Comparison of ENCODE assay signal across 24 cellular contexts in genomic region chr17:72021417-72022041, GRCh38.
DNase-seq lines count a peak whose midpoint lies in the region; ATAC-seq and TF ChIP-seq lines count a peak whose summit lies in the region.
"Had no signal": no experiment of that assay in that cellular context is flagged by ENCODE, and none has a peak within 500 bp of the region (broad histone marks: within the 10 kb centered on the region; RNA-seq: fewer than 3 reads in every experiment).

No MANE protein-coding gene starts in this region.

- no peak overlapping the region for H3K27ac ChIP-seq in spleen
- H3K27ac ChIP-seq: gastroesophageal sphincter, SJSA1 had no signal

- peaks cover 0 to 2% (median 0%) of the 10 kb centered on the region in 8 donors for H3K9me3 ChIP-seq in spleen
- H3K9me3 ChIP-seq: gastroesophageal sphincter, MG63, SJSA1 had no signal

- no peaks in the 10 kb centered on the region for H3K36me3 ChIP-seq in spleen
- H3K36me3 ChIP-seq: gastroesophageal sphincter, MG63, SJSA1 had no signal

- no peaks in the 10 kb centered on the region for H3K4me1 ChIP-seq in spleen
- H3K4me1 ChIP-seq: gastroesophageal sphincter, SJSA1 had no signal

- no peak for TF ChIP-seq CTCF in spleen (IDR thresholded peaks at IDR 0.05 in 8 of 11, conservative IDR thresholded peaks at IDR 0.05 in 3 of 11)

- TF ChIP-seq POLR2A in Raji (IDR thresholded peaks at IDR 0.05; ENCODE audit: insufficient read depth, low read depth, low read length) (peak; percentile 35; the same call in 1 of the 2 replicates), spleen (IDR thresholded peaks at IDR 0.05) (no peak)

- intact Hi-C loops in spleen (cut with DNase I; ENCODE audit: low total_unique reads): no loop called here

- peaks cover 0 to 10% (median 0%) of the 10 kb centered on the region in 7 donors for H3K27me3 ChIP-seq in spleen (replicated peaks in 1 of 7)
- H3K27me3 ChIP-seq: SJSA1 had no signal

- 71 to 85% (median 76%) methylated on average over 3 of the region's 3 CpGs for WGBS in spleen, 5 donors

- DNase-seq in spleen (no peak), NCI-H128 (lab: John Stamatoyannopoulos, UW; ENCODE audit: unreplicated experiment) (no peak), Kasumi-1 (lab: John Stamatoyannopoulos, UW) (no peak)
- no peak for DNase-seq in stimulated activated CD4-positive, alpha-beta T cell treated with anti-CD3 and anti-CD28 coated beads, Interleukin-4, amount 100 ng/mL, for 1 hour
- DNase-seq: activated B cell treated with CpG ODN at 0.5 μM for 24 hours; activated CD8-positive, alpha-beta T cell treated with anti-CD3 and anti-CD28 coated beads for 36 hours; activated naive CD4-positive, alpha-beta T cell treated with anti-CD3 and anti-CD28 coated beads, Interleukin-2, amount 10 ng/mL, durations not matched to agents 7 days and 5 days; activated T-cell treated with anti-CD3 and anti-CD28 coated beads, Interleukin-2, amount 50 U/mL, for 4 hours; aorta; H9; IMR-90; MG63; NCI-H187 treated with DMSO at 0.1 percent for 48 hours; NCI-H226; posterior cingulate gyrus; stimulated activated naive CD8-positive, alpha-beta T cell treated with anti-CD3 and anti-CD28 coated beads, Interleukin-15, amount 100 ng/mL, for 72 hours had no signal

- peak; percentile 44 for ATAC-seq in GM18517 (IDR thresholded peaks at IDR 0.05; ENCODE audit: unreplicated experiment)
- peak; percentile 68 for ATAC-seq in GM21360 (IDR thresholded peaks at IDR 0.05; ENCODE audit: unreplicated experiment)
- ATAC-seq in HG03095 (IDR thresholded peaks at IDR 0.05; ENCODE audit: unreplicated experiment): peak; percentile 42
- ATAC-seq: activated CD8-positive, alpha-beta T cell treated with anti-CD3 and anti-CD28 coated beads for 36 hours; activated T-cell treated with anti-CD3 and anti-CD28 coated beads, Interleukin-2, amount 50 U/mL, for 4 hours; gastroesophageal sphincter; natural killer cell treated with Interleukin-12 subunit alpha and Interleukin-12 subunit beta and Interleukin-15 and Interleukin-18, amount 100 ng/mL, for 72 hours; Panc1; stimulated activated naive CD8-positive, alpha-beta T cell treated with anti-CD3 and anti-CD28 coated beads, Interleukin-15, amount 100 ng/mL, for 72 hours had no signal

- H3K4me3 ChIP-seq in spleen: no peak overlapping the region
- H3K4me3 ChIP-seq: gastroesophageal sphincter, MG63, SJSA1 had no signal
